Comparison of ENCODE assay signal across 8 cellular contexts in the genomic region with DNA sequence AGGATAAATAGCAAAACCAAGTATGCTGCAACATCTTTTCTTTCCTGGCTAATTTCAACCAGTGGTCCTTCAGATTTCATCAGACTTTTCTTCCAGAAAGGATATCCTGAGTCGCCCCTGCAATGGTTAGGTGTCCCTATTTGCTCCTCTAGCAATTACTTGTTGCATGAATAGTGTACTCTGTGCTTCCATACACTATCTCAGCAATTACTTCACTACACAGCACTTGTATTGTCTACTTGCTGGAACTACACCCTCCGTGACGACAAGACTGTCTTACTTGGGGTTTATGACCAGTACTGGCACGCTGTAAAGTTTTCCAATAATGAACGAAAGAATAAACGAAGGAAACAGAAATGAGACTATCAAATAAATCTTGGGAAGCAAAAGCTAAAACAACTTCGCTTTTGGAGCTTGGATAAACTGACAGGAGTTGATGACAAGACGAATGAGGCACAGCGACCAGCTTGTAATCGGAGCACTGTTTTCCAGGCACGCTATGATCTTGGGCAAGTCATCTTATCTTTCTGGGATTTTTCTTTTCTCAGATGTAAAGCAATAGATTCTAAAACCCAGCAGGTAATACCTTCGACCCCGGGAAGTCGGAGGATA. TPM values are rescaled to one million over a fixed set of nuclear protein-coding genes. Genes with fewer than 3 reads are reported as not detected.
DNase-seq lines count a peak whose midpoint lies in the region; ATAC-seq, FAIRE-seq and TF ChIP-seq lines count a peak whose summit lies in the region.
"Not testable (repeated sequence)": the region's sequence is repeated elsewhere in the genome, so short reads cannot be mapped to it uniquely, and the experiment has no call there.

No MANE protein-coding gene starts in this region.

- H3K27ac ChIP-seq in AG04450 (ENCODE audit: low read depth, low read length) (peak overlapping the region; percentile 34), HepG2 (ENCODE audit: extremely low read length, insufficient read depth, low read length) (peak overlapping the region; percentile 79)

- not testable (repeated sequence) for H3K27me3 ChIP-seq in AG04450 (ENCODE audit: control insufficient read depth, insufficient read depth, low read length); HepG2 (ENCODE audit: control insufficient read depth in 1 of 2, insufficient read depth in 2 of 2, low read length in 2 of 2)

- BruUV-seq in HepG2 (replicated peaks; lab: Mats Ljungman, UMichigan) = TSS peak; percentile 70

- POLR2A ChIA-PET in AG04450 (lab: Yijun Ruan, JAX) (interaction anchor here (1.1 to 1.5 kb wide), 3 partner anchors 10 to 256 kb away, joined by 3 to 4 read pairs (median 3); no protein-coding TSS in a partner anchor), HepG2 (lab: Yijun Ruan, JAX) (interaction anchor here (1.0 to 2.3 kb wide), 9 partner anchors 8 to 65 kb away, joined by 3 to 11 read pairs (median 5); a partner anchor contains a TSS)

- H3K27me3 Mint-ChIP-seq in activated naive CD8-positive, alpha-beta T cell treated with anti-CD3 and anti-CD28 coated beads, Interleukin-2, amount 50 U/mL, for 24 hours = not testable (repeated sequence)

- peak overlapping the region; percentile 87 for H3K4me3 Mint-ChIP-seq in activated naive CD8-positive, alpha-beta T cell treated with anti-CD3 and anti-CD28 coated beads, Interleukin-2, amount 50 U/mL, for 24 hours

- peaks cover 11% of the 10 kb centered on the region; the same call in 1 of the 2 replicates for H3K9me3 ChIP-seq in AG04450 (ENCODE audit: control insufficient read depth, insufficient read depth, low read length)
- H3K9me3 ChIP-seq in HepG2 (ENCODE audit: low read length) = not testable (repeated sequence)

- not testable (repeated sequence) for H3K36me3 ChIP-seq in HepG2 (replicated peaks in 1 of 2; ENCODE audit: control insufficient read depth in 1 of 2, insufficient read depth in 2 of 2, low read length in 2 of 2)

- TF ChIP-seq EP300 in HepG2 (IDR thresholded peaks at IDR 0.05; ENCODE audit: low read depth in 2 of 2, low read length in 2 of 2); HepG2 (CRISPR knock-in tag; IDR thresholded peaks at IDR 0.05; ENCODE audit: borderline replicate concordance): not testable (repeated sequence)

- not testable (repeated sequence) for TF ChIP-seq RAD21 in HepG2 (CRISPR knock-in tag; IDR thresholded peaks at IDR 0.05)

- peaks cover 46% of the 10 kb centered on the region for H3K79me2 ChIP-seq in HepG2 (ENCODE audit: insufficient read depth, low read length)

- peak; percentile 2 for ATAC-seq in GM18517 (IDR thresholded peaks at IDR 0.05; ENCODE audit: unreplicated experiment)
- ATAC-seq in HG03460 (IDR thresholded peaks at IDR 0.05; ENCODE audit: unreplicated experiment) = peak; percentile 2
- not testable (repeated sequence) for ATAC-seq in activated naive CD8-positive, alpha-beta T cell treated with anti-CD3 and anti-CD28 coated beads, Interleukin-2, amount 50 U/mL, for 24 hours
- peak; percentile 56 for ATAC-seq in HepG2

- peak overlapping the region; percentile 95 for H3K27ac Mint-ChIP-seq in activated naive CD8-positive, alpha-beta T cell treated with anti-CD3 and anti-CD28 coated beads, Interleukin-2, amount 50 U/mL, for 24 hours

- H2AFZ ChIP-seq in HepG2 (ENCODE audit: low read length) = not testable (repeated sequence)

- peak overlapping the region; percentile 86 for H3K9ac ChIP-seq in HepG2 (ENCODE audit: insufficient read depth, low read depth, low read length)

- H3K4me1 ChIP-seq in HepG2 (ENCODE audit: insufficient read depth, low read length) = peaks cover 47% of the 10 kb centered on the region

- H4K20me1 ChIP-seq in HepG2 (ENCODE audit: insufficient read depth, low read length) = not testable (repeated sequence)

- intact Hi-C loops in HepG2 (cut with micrococcal nuclease; ENCODE audit: unreplicated experiment) = loop anchor here (5.0 kb wide), 1 partner anchor 181 kb away; a partner anchor contains a TSS

- peak overlapping the region; percentile 86 for H3K4me2 ChIP-seq in HepG2 (ENCODE audit: low read depth, low read length)

- CTCF ChIA-PET in AG04450 (lab: Charles Lee) = interaction anchor here (0.6 to 2.1 kb wide), 5 partner anchors 42 to 298 kb away, joined by 3 to 11 read pairs (median 4); no protein-coding TSS in a partner anchor
- CTCF ChIA-PET in HepG2 (lab: Yijun Ruan, JAX; ENCODE audit: low intra/inter-chr PET ratio, low total read pairs) = not testable (repeated sequence)

- TF ChIP-seq CTCF in AG04450 (IDR thresholded peaks at IDR 0.05; ENCODE audit: low read depth, low read length); epithelial cell of proximal tubule (conservative IDR thresholded peaks at IDR 0.05; ENCODE audit: low read depth, low read length); HepG2 (CRISPR knock-in tag; IDR thresholded peaks at IDR 0.05); retinal pigment epithelial cell (conservative IDR thresholded peaks at IDR 0.05; ENCODE audit: low read depth, low read length): not testable (repeated sequence)

- WGBS in HepG2 (ENCODE audit: low lambda C conversion rate) = under 1% methylated on average over 13 of the region's 14 CpGs

- H3K4me3 ChIP-seq in AG04450 (ENCODE audit: low read depth, low read length) (peak overlapping the region; percentile 96), epithelial cell of proximal tubule (ENCODE audit: low read depth, low read length) (peak overlapping the region; percentile 83), HepG2 (replicated peaks in 1 of 3; ENCODE audit: insufficient read depth in 1 of 3, low read depth in 2 of 3, low read length in 3 of 3) (peak overlapping the region; percentile 86 to 94 (median 90)), retinal pigment epithelial cell (ENCODE audit: low read length) (peak overlapping the region; percentile 98)

- FAIRE-seq in HepG2 (lab: Jason Lieb, UNC) = not testable (repeated sequence)

- in situ Hi-C loops in HepG2 (cut with HindIII; ENCODE audit: extremely low pct_ligation_motif_present, low pct_unique_long_range_greater_than_20kb) = not testable (repeated sequence)

- not testable (repeated sequence) for DNase-seq in AG04450 (ENCODE audit: low read depth, low spot score); activated naive CD8-positive, alpha-beta T cell treated with anti-CD3 and anti-CD28 coated beads, Interleukin-2, amount 50 U/mL, for 24 hours; epithelial cell of proximal tubule (ENCODE audit: low read depth); HepG2 (ENCODE audit: low spot score); retinal pigment epithelial cell (ENCODE audit: low read depth)
- DNase-seq in RPMI7951 (ENCODE audit: low read depth) = peak; percentile 15

- not testable (repeated sequence) for H3K36me3 Mint-ChIP-seq in activated naive CD8-positive, alpha-beta T cell treated with anti-CD3 and anti-CD28 coated beads, Interleukin-2, amount 50 U/mL, for 24 hours (ENCODE audit: low read depth)

- TF ChIP-seq POLR2A in HepG2 (IDR thresholded peaks at IDR 0.05; ENCODE audit: insufficient read depth in 1 of 2, low read depth in 2 of 2, low read length in 2 of 2) = not testable (repeated sequence)

- not testable (repeated sequence) for H3K9me3 Mint-ChIP-seq in activated naive CD8-positive, alpha-beta T cell treated with anti-CD3 and anti-CD28 coated beads, Interleukin-2, amount 50 U/mL, for 24 hours

- H3K4me1 Mint-ChIP-seq in activated naive CD8-positive, alpha-beta T cell treated with anti-CD3 and anti-CD28 coated beads, Interleukin-2, amount 50 U/mL, for 24 hours = peaks cover 28% of the 10 kb centered on the region

TF ChIP-seq in HepG2, 621 proteins besides CTCF, POLR2A, EP300 and RAD21 (continues in another document):
- TF ChIP-seq ATF1 (CRISPR knock-in tag; IDR thresholded peaks at IDR 0.05) (0 out of 2 replicates have a peak, but pooled peaks have one; percentile 15), ZNF615 (CRISPR knock-in tag; IDR thresholded peaks at IDR 0.05; ENCODE audit: borderline replicate concordance) (0 out of 2 replicates have a peak, but pooled peaks have one; percentile 29), ZNF780A (CRISPR knock-in tag; IDR thresholded peaks at IDR 0.05) (0 out of 2 replicates have a peak, but pooled peaks have one; percentile 22)

RNA-seq across cellular contexts. Expression of a gene that starts 34.3 kb away (rescaled TPM):
- polyA plus RNA-seq in AG04450 (2011; rRNA removed) (14.2 and 16.0 TPM in 2 replicates), HepG2 (2011; rRNA removed) (47.6 and 68.2 TPM in 2 replicates)
- polyA minus RNA-seq in AG04450 (2011; rRNA and poly(A)+ RNA removed) = 3.9 and 10.8 TPM in 2 replicates
- 9.9 and 12.6 TPM in 2 replicates for total RNA-seq in RPMI7951 (2014; rRNA removed; shearing (Covaris generic))
- total RNA-seq in epithelial cell of proximal tubule (9.0 and 22.4 TPM in 2 replicates), HepG2 (2016; rRNA removed; fragmentation: Illumina TruSeq; extraction: Trizol) (36.7 and 44.9 TPM in 2 replicates)
- total RNA-seq in HepG2 (2016; cell fraction: cytosol; rRNA removed; fragmentation: Illumina TruSeq; extraction: Trizol; ENCODE audit: low read depth) = 9.7 and 12.6 TPM in 2 replicates
- total RNA-seq in HepG2 (2016; cell fraction: insoluble cytoplasmic fraction; rRNA removed; fragmentation: Illumina TruSeq; extraction: Trizol) = 36.6 and 45.1 TPM in 2 replicates
- 19.2 and 21.1 TPM in 2 replicates for total RNA-seq in HepG2 (2016; cell fraction: membrane; rRNA removed; fragmentation: Illumina TruSeq; extraction: Trizol)
- total RNA-seq in HepG2 (2016; cell fraction: nucleus; rRNA removed; fragmentation: Illumina TruSeq; extraction: Trizol) = 32.6 and 38.5 TPM in 2 replicates
- 25.3 and 33.8 TPM in 2 replicates for polyA plus RNA-seq in HepG2 (2011; cell fraction: cytosol; rRNA removed)
- polyA plus RNA-seq in HepG2 (2011; cell fraction: nucleus; rRNA removed) = 67.5 and 93.8 TPM in 2 replicates
- 33.0 and 40.9 TPM in 2 replicates for polyA plus RNA-seq in HepG2 (2012)
- polyA plus RNA-seq in HepG2 (2016; cell fraction: cytosol; fragmentation: Illumina TruSeq; extraction: Trizol; ENCODE audit: low read depth) = 6.4 and 9.5 TPM in 2 replicates
- 47.8 and 50.1 TPM in 2 replicates for polyA plus RNA-seq in HepG2 (2016; cell fraction: insoluble cytoplasmic fraction; fragmentation: Illumina TruSeq; extraction: Trizol; ENCODE audit: low read depth)
- 12.9 and 17.9 TPM in 2 replicates for polyA plus RNA-seq in HepG2 (2016; cell fraction: membrane; fragmentation: Illumina TruSeq; extraction: Trizol; ENCODE audit: low read depth)
- polyA plus RNA-seq in HepG2 (2016; cell fraction: nucleus; fragmentation: Illumina TruSeq; extraction: Trizol; ENCODE audit: insufficient read depth, low read depth) = 62.7 and 63.1 TPM in 2 replicates
- polyA minus RNA-seq in HepG2 (2011; rRNA and poly(A)+ RNA removed; ENCODE audit: low replicate concordance) = 1.7 and 17.2 TPM in 2 replicates
- 22.9 and 23.5 TPM in 2 replicates for polyA minus RNA-seq in HepG2 (2011; cell fraction: cytosol; rRNA and poly(A)+ RNA removed)
- polyA minus RNA-seq in HepG2 (2011; cell fraction: nucleus; rRNA and poly(A)+ RNA removed) = 56.4 and 60.9 TPM in 2 replicates
